Comparison of ENCODE assay signal across 19 cellular contexts in the genomic region with DNA sequence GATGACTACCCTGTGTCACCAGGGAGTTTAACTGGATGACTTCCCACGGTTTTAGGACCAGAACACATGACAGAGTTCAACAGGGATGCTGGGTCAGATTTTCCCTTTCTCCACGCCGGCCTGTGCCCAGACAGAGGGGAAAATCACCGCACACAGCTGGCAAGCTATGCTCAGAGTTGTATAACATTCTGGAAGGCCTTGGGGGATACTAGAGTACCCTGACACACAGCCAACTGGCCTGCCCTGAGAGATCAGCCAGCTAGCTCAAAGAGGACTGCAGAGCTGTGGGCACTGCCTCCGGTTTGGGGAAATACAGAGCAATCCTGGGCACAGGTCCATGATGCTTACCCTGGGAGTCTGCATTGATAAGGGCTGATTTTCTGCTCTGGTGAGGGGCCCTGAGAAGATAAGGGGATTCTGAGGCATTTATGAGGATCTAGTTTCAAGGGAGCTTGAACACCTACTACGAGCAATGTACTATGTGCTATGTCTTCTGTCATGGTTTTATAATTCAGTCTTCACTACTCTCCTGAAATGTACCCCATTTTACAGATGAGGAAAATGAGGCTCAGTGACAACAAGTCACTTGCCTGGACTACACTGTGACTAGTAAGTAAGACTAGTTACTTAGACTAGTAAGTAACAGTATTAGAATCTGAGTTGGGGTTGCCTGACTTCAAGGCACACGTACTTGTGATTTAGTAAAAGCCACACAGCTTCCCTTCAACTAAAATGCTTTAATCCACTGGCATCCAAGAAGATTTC. TPM values are rescaled to one million over a fixed set of nuclear protein-coding genes. Genes with fewer than 3 reads are reported as not detected.
DNase-seq lines count a peak whose midpoint lies in the region; ATAC-seq and TF ChIP-seq lines count a peak whose summit lies in the region.
"Had no signal": no experiment of that assay in that cellular context is flagged by ENCODE, and none has a peak within 500 bp of the region (broad histone marks: within the 10 kb centered on the region; RNA-seq: fewer than 3 reads in every experiment).

No MANE protein-coding gene starts in this region.

- H3K4me3 Mint-ChIP-seq in mesothelial cell of epicardium: no peak overlapping the region
- H3K4me3 Mint-ChIP-seq: activated B cell treated with CpG ODN at 0.5 μM for 24 hours; activated CD8-positive, alpha-beta memory T cell treated with anti-CD3 and anti-CD28 coated beads, Interleukin-2, amount 10 ng/mL, durations not matched to agents 7 days and 5 days had no signal

- H3K36me3 ChIP-seq in right atrium auricular region (peaks cover 6% of the 10 kb centered on the region), aorta (ENCODE audit: control insufficient read depth in 1 of 2, insufficient read depth in 2 of 2, low read length in 1 of 2) (no peaks in the 10 kb centered on the region), BE2C (no peaks in the 10 kb centered on the region)
- H3K36me3 ChIP-seq: HAP-1 had no signal

- no peak overlapping the region for H3K27ac Mint-ChIP-seq in mesothelial cell of epicardium
- H3K27ac Mint-ChIP-seq: activated B cell treated with CpG ODN at 0.5 μM for 24 hours; activated CD8-positive, alpha-beta memory T cell treated with anti-CD3 and anti-CD28 coated beads, Interleukin-2, amount 10 ng/mL, durations not matched to agents 7 days and 5 days had no signal

- peaks cover 12% of the 10 kb centered on the region for H3K4me1 Mint-ChIP-seq in mesothelial cell of epicardium
- H3K4me1 Mint-ChIP-seq: activated B cell treated with CpG ODN at 0.5 μM for 24 hours; activated CD8-positive, alpha-beta memory T cell treated with anti-CD3 and anti-CD28 coated beads, Interleukin-2, amount 10 ng/mL, durations not matched to agents 7 days and 5 days had no signal

- intact Hi-C loops in aorta (cut with DNase I): no loop called here

- H3K27me3 ChIP-seq in right atrium auricular region (no peaks in the 10 kb centered on the region), aorta (ENCODE audit: control insufficient read depth in 1 of 2, insufficient read depth in 2 of 2, low read length in 1 of 2) (no peaks in the 10 kb centered on the region), BE2C (peaks cover 21% of the 10 kb centered on the region)

- peak; percentile 18 for DNase-seq in DMS53 (lab: John Stamatoyannopoulos, UW)
- no peak for DNase-seq in DMS53 treated with DMSO at 0.1 percent for 48 hours (lab: John Stamatoyannopoulos, UW; ENCODE audit: unreplicated experiment)
- peak; percentile 80 for DNase-seq in right atrium auricular region (ENCODE audit: low spot score)
- peak; percentile 7 for DNase-seq in pons (ENCODE audit: low spot score)
- DNase-seq in aorta: peak; percentile 86
- DNase-seq in BE2C: no peak
- no peak for DNase-seq in mesothelial cell of epicardium (ENCODE audit: low spot score in 2 of 2, unreplicated experiment in 2 of 2)
- DNase-seq: activated B cell treated with CpG ODN at 0.5 μM for 24 hours; activated CD8-positive, alpha-beta memory T cell treated with anti-CD3 and anti-CD28 coated beads, Interleukin-2, amount 10 ng/mL, durations not matched to agents 7 days and 5 days; activated gamma-delta T cell treated with Interleukin-2 at 50 U/mL for 16 hours; effector memory CD4-positive, alpha-beta T cell; IMR-90; NCI-H82; retina; stimulated activated CD4-positive, alpha-beta T cell treated with anti-CD3 and anti-CD28 coated beads, Interleukin-4, amount 100 ng/mL, for 24 hours; T-helper 1 cell had no signal

- TF ChIP-seq CTCF in right atrium auricular region (IDR thresholded peaks at IDR 0.05) (no peak), BE2C (IDR thresholded peaks at IDR 0.05; ENCODE audit: low read depth, low read length) (no peak), mesothelial cell of epicardium (IDR thresholded peaks at IDR 0.05; ENCODE audit: unreplicated experiment) (no peak)

- 17 to 18% methylated on average over 7 of the region's 7 CpGs for WGBS in aorta, 2 donors

- H3K4me1 ChIP-seq in right atrium auricular region: peaks cover 0 to 10% of the 10 kb centered on the region in 2 donors
- no peaks in the 10 kb centered on the region for H3K4me1 ChIP-seq in aorta (ENCODE audit: control insufficient read depth in 1 of 2, insufficient read depth in 2 of 2, low read length in 2 of 2)
- H3K4me1 ChIP-seq in BE2C: no peaks in the 10 kb centered on the region

- H3K27me3 Mint-ChIP-seq in mesothelial cell of epicardium (ENCODE audit: low read depth): no peaks in the 10 kb centered on the region

- no peaks in the 10 kb centered on the region for H3K9me3 Mint-ChIP-seq in mesothelial cell of epicardium
- H3K9me3 Mint-ChIP-seq: activated B cell treated with CpG ODN at 0.5 μM for 24 hours had no signal

- peak; percentile 91 for ATAC-seq in aorta (ENCODE audit: low FRiP score)
- no peak for ATAC-seq in GM21786 (IDR thresholded peaks at IDR 0.05; ENCODE audit: unreplicated experiment)
- ATAC-seq: activated CD8-positive, alpha-beta memory T cell treated with anti-CD3 and anti-CD28 coated beads, Interleukin-2, amount 10 ng/mL, durations not matched to agents 7 days and 5 days had no signal

- no peaks in the 10 kb centered on the region for H3K9me3 ChIP-seq in right atrium auricular region
- H3K9me3 ChIP-seq in aorta (ENCODE audit: control insufficient read depth, low read length): no peaks in the 10 kb centered on the region
- no peaks in the 10 kb centered on the region for H3K9me3 ChIP-seq in BE2C
- H3K9me3 ChIP-seq: HAP-1 had no signal

- H3K4me3 ChIP-seq in right atrium auricular region: no peak overlapping the region
- H3K4me3 ChIP-seq in aorta (ENCODE audit: low read length in 2 of 2): no peak overlapping the region
- no peak overlapping the region for H3K4me3 ChIP-seq in BE2C (ENCODE audit: low read depth, low read length)
- H3K4me3 ChIP-seq: HAP-1 had no signal

- no peaks in the 10 kb centered on the region for H3K36me3 Mint-ChIP-seq in mesothelial cell of epicardium
- H3K36me3 Mint-ChIP-seq: activated CD8-positive, alpha-beta memory T cell treated with anti-CD3 and anti-CD28 coated beads, Interleukin-2, amount 10 ng/mL, durations not matched to agents 7 days and 5 days had no signal

- H3K27ac ChIP-seq in right atrium auricular region: peak overlapping the region; percentile 56 to 63
- peak overlapping the region in 1 of 2 donors; percentile 76 for H3K27ac ChIP-seq in aorta (ENCODE audit: low read depth in 1 of 2, low read length in 2 of 2)
- H3K27ac ChIP-seq: 22Rv1 had no signal

RNA-seq across cellular contexts. Expression of a gene that starts 14.7 kb away (rescaled TPM):
- 10 to 100 TPM in 1 of 2 donors, 1 to 10 TPM in 1; 1.2 to 23.6 TPM for total RNA-seq in right atrium auricular region
- total RNA-seq in aorta: 1 to 10 TPM in 1 of 2 donors, not detected in 1; 1.3 TPM
- polyA plus RNA-seq in aorta: under 1 TPM; under 0.01 TPM
- polyA plus RNA-seq in BE2C (2012; ENCODE audit: insufficient read depth, insufficient read length, low read depth): 1.5 TPM
- total RNA-seq in mesothelial cell of epicardium: 0.02 to 0.04 TPM (median 0.04 TPM) in 3 replicates
- total RNA-seq: activated B cell treated with CpG ODN at 0.5 μM for 24 hours; activated CD8-positive, alpha-beta memory T cell treated with anti-CD3 and anti-CD28 coated beads, Interleukin-2, amount 10 ng/mL, durations not matched to agents 7 days and 5 days; IMR-90 had no signal
- polyA plus RNA-seq: IMR-90 had no signal

Comparison
In these comparisons a context has a peak if more than half of its experiments do, and no peak if none do; other contexts are left out.
1. DNase-seq: peak in DMS53 (single experiment), right atrium auricular region (single experiment), pons (single experiment) and aorta (2 of 2); none in DMS53 treated with DMSO at 0.1 percent for 48 hours (single experiment), BE2C (single experiment) and mesothelial cell of epicardium (0 of 2).